Comparison of ENCODE assay signal across 22 cellular contexts in genomic region chr22:45524966-45525365, GRCh38. TPM values are rescaled to one million over a fixed set of nuclear protein-coding genes. Genes with fewer than 3 reads are reported as not detected.
"Had no signal": no experiment of that assay in that cellular context is flagged by ENCODE, and none has a peak within 500 bp of the region (broad histone marks: within the 10 kb centered on the region; RNA-seq: fewer than 3 reads in every experiment).

No MANE protein-coding gene starts in this region.

- H3K27me3 Mint-ChIP-seq: activated naive CD8-positive, alpha-beta T cell; activated T-cell treated with anti-CD3 and anti-CD28 coated beads, Interleukin-2, amount 50 U/mL, for 24 hours had no signal

- H3K4me1 Mint-ChIP-seq: naive B cell; stimulated activated effector memory CD8-positive, alpha-beta T cell treated with anti-CD3 and anti-CD28 coated beads, Interleukin-12 subunit alpha, Interleukin-12 subunit beta, amount 100 ng/mL, for 72 hours had no signal

- DNase-seq: activated CD8-positive, alpha-beta memory T cell treated with anti-CD3 and anti-CD28 coated beads for 24 hours; activated CD8-positive, alpha-beta memory T cell treated with anti-CD3 and anti-CD28 coated beads, Interleukin-2, amount 50 U/mL, for 4 hours; activated naive CD4-positive, alpha-beta T cell; activated T-cell treated with anti-CD3 and anti-CD28 coated beads, Interleukin-2, amount 50 U/mL, for 24 hours; adrenal gland; central memory CD4-positive, alpha-beta T cell; colonic mucosa; dorsolateral prefrontal cortex; left colon; mesendoderm; naive B cell; nucleus accumbens; posterior cingulate gyrus; right lobe of liver; small intestine; stimulated activated CD4-positive, alpha-beta T cell treated with anti-CD3 and anti-CD28 coated beads, Interleukin-2, amount 100 ng/mL, for 24 hours; T-helper 9 cell; testis had no signal

- H3K9me3 Mint-ChIP-seq: activated T-cell treated with anti-CD3 and anti-CD28 coated beads, Interleukin-2, amount 50 U/mL, for 24 hours; activated T-helper 2 cell treated with anti-CD3 and anti-CD28 coated beads, Interferon-gamma antibody, Interleukin-2, Interleukin-4, amounts not matched to agents 10 μg/mL and 5 μg/mL and 100 μg/mL, durations not matched to agents 14 hours and 24 hours and 36 hours; naive B cell; stimulated activated effector memory CD8-positive, alpha-beta T cell treated with anti-CD3 and anti-CD28 coated beads, Interleukin-12 subunit alpha, Interleukin-12 subunit beta, amount 100 ng/mL, for 72 hours had no signal

- H3K4me3 Mint-ChIP-seq: activated naive CD8-positive, alpha-beta T cell; activated T-cell treated with anti-CD3 and anti-CD28 coated beads, Interleukin-2, amount 50 U/mL, for 24 hours; naive B cell; stimulated activated effector memory CD8-positive, alpha-beta T cell treated with anti-CD3 and anti-CD28 coated beads, Interleukin-12 subunit alpha, Interleukin-12 subunit beta, amount 100 ng/mL, for 72 hours had no signal

- H3K27ac ChIP-seq: colonic mucosa, right lobe of liver, testis had no signal

- H3K27me3 ChIP-seq: adrenal gland, colonic mucosa, dorsolateral prefrontal cortex, right lobe of liver, testis had no signal

- H3K36me3 Mint-ChIP-seq: activated naive CD8-positive, alpha-beta T cell; naive B cell; stimulated activated effector memory CD8-positive, alpha-beta T cell treated with anti-CD3 and anti-CD28 coated beads, Interleukin-12 subunit alpha, Interleukin-12 subunit beta, amount 100 ng/mL, for 72 hours had no signal

- H3K36me3 ChIP-seq: adrenal gland, colonic mucosa, right lobe of liver had no signal

- H3K9me3 ChIP-seq: adrenal gland, colonic mucosa, right lobe of liver, testis had no signal

- H3K4me1 ChIP-seq: adrenal gland, colonic mucosa, right lobe of liver, testis had no signal

- H3K27ac Mint-ChIP-seq: activated naive CD8-positive, alpha-beta T cell; activated T-cell treated with anti-CD3 and anti-CD28 coated beads, Interleukin-2, amount 50 U/mL, for 24 hours; activated T-helper 2 cell treated with anti-CD3 and anti-CD28 coated beads, Interferon-gamma antibody, Interleukin-2, Interleukin-4, amounts not matched to agents 10 μg/mL and 5 μg/mL and 100 μg/mL, durations not matched to agents 14 hours and 24 hours and 36 hours; naive B cell; stimulated activated effector memory CD8-positive, alpha-beta T cell treated with anti-CD3 and anti-CD28 coated beads, Interleukin-12 subunit alpha, Interleukin-12 subunit beta, amount 100 ng/mL, for 72 hours had no signal

- H3K4me3 ChIP-seq: adrenal gland, colonic mucosa, dorsolateral prefrontal cortex, right lobe of liver, testis had no signal

RNA-seq across cellular contexts. Expression of gene FBLN1, which starts 22.3 kb away (rescaled TPM):
- total RNA-seq: activated T-helper 2 cell treated with anti-CD3 and anti-CD28 coated beads, Interferon-gamma antibody, Interleukin-2, Interleukin-4, amounts not matched to agents 10 μg/mL and 5 μg/mL and 100 μg/mL, durations not matched to agents 14 hours and 24 hours and 36 hours; T-helper 1 cell treated with Interleukin-12 subunit alpha and Interleukin-12 subunit beta and Interleukin-4 antibody, amounts not matched to agents 30 ng/mL and 1 ng/mL, for 36 hours had no signal
